13 cellular contexts compared by ENCODE assay signal in the genomic region with DNA sequence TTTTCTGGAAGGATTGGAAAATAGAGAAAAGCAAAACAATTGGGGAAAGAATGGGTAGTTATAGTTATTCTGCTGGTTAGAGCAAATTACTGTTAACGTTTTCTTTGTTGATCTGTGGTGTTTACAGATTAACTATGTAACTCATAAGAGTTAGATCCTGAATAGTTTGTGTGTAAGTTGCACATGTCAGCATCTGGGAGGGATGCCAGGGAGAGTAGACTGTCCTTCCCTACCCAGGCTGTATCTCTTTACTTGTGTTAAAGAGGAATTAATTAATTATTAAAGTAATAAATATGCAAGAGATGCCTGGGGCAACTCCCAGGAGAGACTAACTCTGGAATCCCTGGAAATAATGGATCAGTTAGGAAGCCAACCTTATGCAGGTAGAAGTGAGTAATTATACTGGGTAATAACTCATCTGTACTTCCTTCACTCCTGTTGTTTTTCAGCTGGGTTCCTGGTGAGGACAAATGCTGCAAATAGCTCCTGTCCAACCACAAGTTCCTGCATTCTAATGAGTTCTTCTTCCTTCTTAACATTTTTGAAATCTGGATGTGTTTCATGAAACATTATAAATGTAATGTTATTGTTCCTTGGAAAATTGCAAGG. TPM values are rescaled to one million over a fixed set of nuclear protein-coding genes. Genes with fewer than 3 reads are reported as not detected.
DNase-seq lines count a peak whose midpoint lies in the region; ATAC-seq, FAIRE-seq and TF ChIP-seq lines count a peak whose summit lies in the region.
"Had no signal": no experiment of that assay in that cellular context is flagged by ENCODE, and none has a peak within 500 bp of the region (broad histone marks: within the 10 kb centered on the region; RNA-seq: fewer than 3 reads in every experiment).

No MANE protein-coding gene starts in this region.

- no peaks in the 10 kb centered on the region for H3K27me3 Mint-ChIP-seq in activated naive CD8-positive, alpha-beta T cell
- H3K27me3 Mint-ChIP-seq in activated naive CD8-positive, alpha-beta T cell treated with anti-CD3 and anti-CD28 coated beads for 36 hours = no peaks in the 10 kb centered on the region

- intact Hi-C loops in endothelial cell of umbilical vein (cut with micrococcal nuclease) (no loop called here), sciatic nerve (cut with DNase I) (no loop called here)

- H3K36me3 ChIP-seq in endothelial cell of umbilical vein (ENCODE audit: control insufficient read depth in 2 of 2, extremely low read depth in 1 of 2, insufficient read depth in 2 of 2, low read length in 2 of 2) = peaks cover 11 to 20% of the 10 kb centered on the region in 2 experiments

- peak overlapping the region; percentile 57 for H3K4me3 Mint-ChIP-seq in activated naive CD8-positive, alpha-beta T cell
- no peak overlapping the region for H3K4me3 Mint-ChIP-seq in activated naive CD8-positive, alpha-beta T cell treated with anti-CD3 and anti-CD28 coated beads for 36 hours

- no peaks in the 10 kb centered on the region for H3K27me3 ChIP-seq in endothelial cell of umbilical vein (ENCODE audit: control insufficient read depth in 2 of 2, insufficient read depth in 2 of 2, low read length in 2 of 2)

- dilution Hi-C loops in endothelial cell of umbilical vein (cut with MboI; ENCODE audit: extremely low pct_ligation_motif_present, low sequenced_read_pairs) = no loop called here

- H3K36me3 Mint-ChIP-seq in activated naive CD8-positive, alpha-beta T cell = no peaks in the 10 kb centered on the region
- peaks cover 20% of the 10 kb centered on the region for H3K36me3 Mint-ChIP-seq in activated naive CD8-positive, alpha-beta T cell treated with anti-CD3 and anti-CD28 coated beads for 36 hours

- no peaks in the 10 kb centered on the region for H3K4me1 ChIP-seq in endothelial cell of umbilical vein (ENCODE audit: control insufficient read depth, extremely low read depth, insufficient read depth, low read length)

- CTCF ChIA-PET in endothelial cell of umbilical vein (lab: Charles Lee) = interaction anchor here (1.3 kb wide), 1 partner anchor 10 kb away, joined by 4 read pairs; no protein-coding TSS in a partner anchor

- no peak overlapping the region for H2AFZ ChIP-seq in endothelial cell of umbilical vein (ENCODE audit: low read depth, low read length)

- H3K27ac Mint-ChIP-seq in activated naive CD8-positive, alpha-beta T cell = no peak overlapping the region
- H3K27ac Mint-ChIP-seq in activated naive CD8-positive, alpha-beta T cell treated with anti-CD3 and anti-CD28 coated beads for 36 hours = no peak overlapping the region

- no peak overlapping the region for H3K4me3 ChIP-seq in endothelial cell of umbilical vein (replicated peaks in 1 of 3; ENCODE audit: insufficient read depth in 1 of 3, low read depth in 1 of 3, low read length in 3 of 3)
- H3K4me3 ChIP-seq: K562, SK-N-MC had no signal

- POLR2A ChIA-PET in endothelial cell of umbilical vein (lab: Charles Lee) = no interaction called here

- ATAC-seq in sciatic nerve (no peak), GM19324 (IDR thresholded peaks at IDR 0.05; ENCODE audit: low FRiP score, unreplicated experiment) (no peak)
- ATAC-seq: HCT116 had no signal

- BruUV-seq in endothelial cell of umbilical vein (replicated peaks; lab: Mats Ljungman, UMichigan) = no TSS peak

- H3K9me3 ChIP-seq in endothelial cell of umbilical vein (replicated peaks; ENCODE audit: control insufficient read depth, insufficient read depth, low read length) = no peaks in the 10 kb centered on the region

- no peak overlapping the region for H3K27ac ChIP-seq in endothelial cell of umbilical vein (ENCODE audit: insufficient read depth, low read depth, low read length)
- H3K27ac ChIP-seq: SK-N-MC had no signal

- FAIRE-seq in endothelial cell of umbilical vein (lab: Jason Lieb, UNC) = peak; percentile 63
- FAIRE-seq: K562 had no signal

- no peaks in the 10 kb centered on the region for H3K9me3 Mint-ChIP-seq in activated naive CD8-positive, alpha-beta T cell (ENCODE audit: low read depth)
- H3K9me3 Mint-ChIP-seq in activated naive CD8-positive, alpha-beta T cell treated with anti-CD3 and anti-CD28 coated beads for 36 hours = no peaks in the 10 kb centered on the region

- no peak overlapping the region for H3K4me2 ChIP-seq in endothelial cell of umbilical vein (ENCODE audit: insufficient read depth, low read length)

- H3K4me1 Mint-ChIP-seq in activated naive CD8-positive, alpha-beta T cell (ENCODE audit: low read depth) = peaks cover 45% of the 10 kb centered on the region
- peaks cover 33% of the 10 kb centered on the region for H3K4me1 Mint-ChIP-seq in activated naive CD8-positive, alpha-beta T cell treated with anti-CD3 and anti-CD28 coated beads for 36 hours

- TF ChIP-seq CTCF in endothelial cell of umbilical vein (IDR thresholded peaks at IDR 0.05; ENCODE audit: extremely low read depth in 1 of 2, insufficient read depth in 1 of 2, low read depth in 1 of 2, low read length in 2 of 2) = no peak

- H3K9me1 ChIP-seq in endothelial cell of umbilical vein (replicated peaks; ENCODE audit: control insufficient read depth, extremely low read depth, insufficient read depth, low read length) = no peaks in the 10 kb centered on the region

- peaks cover 43% of the 10 kb centered on the region for H3K79me2 ChIP-seq in endothelial cell of umbilical vein (ENCODE audit: control insufficient read depth, insufficient read depth, low read length)

- no peak for DNase-seq in activated naive CD8-positive, alpha-beta T cell treated with anti-CD3 and anti-CD28 coated beads for 36 hours
- DNase-seq in MV-4-11 (lab: John Stamatoyannopoulos, UW) = peak; percentile 24
- no peak for DNase-seq in endothelial cell of umbilical vein (ENCODE audit: low read depth, low spot score)
- DNase-seq in sciatic nerve (ENCODE audit: low spot score) = peak; percentile 26
- no peak for DNase-seq in SK-N-DZ (ENCODE audit: low spot score)
- no peak for DNase-seq in NCI-H345 (lab: John Stamatoyannopoulos, UW)
- DNase-seq: NCI-H524 treated with DMSO at 0.1 percent for 48 hours had no signal

- no peak overlapping the region for H3K9ac ChIP-seq in endothelial cell of umbilical vein (replicated peaks; ENCODE audit: extremely low read depth, insufficient read depth, low read length)

- TF ChIP-seq POLR2A in endothelial cell of umbilical vein (IDR thresholded peaks at IDR 0.05; ENCODE audit: low read depth, low read length) = no peak

- H4K20me1 ChIP-seq in endothelial cell of umbilical vein (replicated peaks; ENCODE audit: control insufficient read depth, extremely low read depth, insufficient read depth, low read length) = peaks cover 11% of the 10 kb centered on the region

TF ChIP-seq in endothelial cell of umbilical vein, 7 proteins besides CTCF, POLR2A, EP300 and RAD21 (continues in another document):
- no peak for TF ChIP-seq GATA2 (IDR thresholded peaks at IDR 0.05; ENCODE audit: insufficient read depth, insufficient read length, low read depth, low read length)
- no peak for TF ChIP-seq EZH2 (IDR thresholded peaks at IDR 0.05; ENCODE audit: borderline replicate concordance, low read depth, low read length, severe bottlenecking)
- TF ChIP-seq, protein P1, sequence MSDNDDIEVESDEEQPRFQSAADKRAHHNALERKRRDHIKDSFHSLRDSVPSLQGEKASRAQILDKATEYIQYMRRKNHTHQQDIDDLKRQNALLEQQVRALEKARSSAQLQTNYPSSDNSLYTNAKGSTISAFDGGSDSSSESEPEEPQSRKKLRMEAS (IDR thresholded peaks at IDR 0.05; ENCODE audit: insufficient read depth, insufficient read length) = no peak

RNA-seq across cellular contexts. Expression of gene GHRL, which starts 18.9 kb away (rescaled TPM):
- total RNA-seq in activated naive CD8-positive, alpha-beta T cell treated with anti-CD3 and anti-CD28 coated beads for 36 hours = under 1 TPM; 0.38 to 0.41 TPM
- total RNA-seq in endothelial cell of umbilical vein (not detected in 2 replicates), sciatic nerve (2.1 TPM)
- 0.06 TPM in 1 of 2 replicates, not detected in the other for polyA plus RNA-seq in endothelial cell of umbilical vein
- not detected in 2 replicates for polyA plus RNA-seq in endothelial cell of umbilical vein (2011; cell fraction: cytosol; rRNA removed)
- 0.49 and 35.3 TPM in 2 replicates for polyA plus RNA-seq in endothelial cell of umbilical vein (2011; cell fraction: nucleus; rRNA removed)
- not detected in 2 replicates for polyA plus RNA-seq in endothelial cell of umbilical vein (2012)
- polyA minus RNA-seq in endothelial cell of umbilical vein = not detected in 2 replicates
- polyA minus RNA-seq in endothelial cell of umbilical vein (2011; cell fraction: cytosol; rRNA and poly(A)+ RNA removed) = not detected
- polyA minus RNA-seq in endothelial cell of umbilical vein (2011; cell fraction: nucleus; rRNA and poly(A)+ RNA removed) = 0.67 TPM in 1 of 2 replicates, not detected in the other
- polyA plus RNA-seq in SK-N-DZ (2014; cell fraction: cytosol; rRNA removed) = not detected in 2 replicates
- polyA plus RNA-seq in SK-N-DZ (2014; cell fraction: nucleus; rRNA removed) = 2.0 TPM in 1 of 2 replicates, not detected in the other
- total RNA-seq: lower leg skin had no signal

RNA-seq across cellular contexts. Expression of gene TATDN2, which starts 25.5 kb away (rescaled TPM):
- total RNA-seq in activated naive CD8-positive, alpha-beta T cell treated with anti-CD3 and anti-CD28 coated beads for 36 hours = 10 to 100 TPM; 41.6 to 48.5 TPM
- 26.8 and 31.7 TPM in 2 replicates for total RNA-seq in endothelial cell of umbilical vein
- polyA plus RNA-seq in endothelial cell of umbilical vein = 10.6 and 10.7 TPM in 2 replicates
- polyA plus RNA-seq in endothelial cell of umbilical vein (2011; cell fraction: cytosol; rRNA removed) = 14.4 and 15.1 TPM in 2 replicates
- 27.7 and 28.7 TPM in 2 replicates for polyA plus RNA-seq in endothelial cell of umbilical vein (2011; cell fraction: nucleus; rRNA removed)
- 15.4 and 24.8 TPM in 2 replicates for polyA plus RNA-seq in endothelial cell of umbilical vein (2012)
- polyA minus RNA-seq in endothelial cell of umbilical vein = 27.0 and 27.2 TPM in 2 replicates
- 23.9 TPM for polyA minus RNA-seq in endothelial cell of umbilical vein (2011; cell fraction: cytosol; rRNA and poly(A)+ RNA removed)
- 23.7 and 23.8 TPM in 2 replicates for polyA minus RNA-seq in endothelial cell of umbilical vein (2011; cell fraction: nucleus; rRNA and poly(A)+ RNA removed)
- 31.7 TPM for total RNA-seq in sciatic nerve
- polyA plus RNA-seq in SK-N-DZ (2014; cell fraction: cytosol; rRNA removed) = 20.9 and 23.5 TPM in 2 replicates
- 11.7 and 22.3 TPM in 2 replicates for polyA plus RNA-seq in SK-N-DZ (2014; cell fraction: nucleus; rRNA removed)

RNA-seq across cellular contexts. Expression of gene SEC13, which starts 47.1 kb away (rescaled TPM):
- 100 to 1,000 TPM in 1 of 2 experiments, 10 to 100 TPM in 1; 99.4 to 103 TPM for total RNA-seq in activated naive CD8-positive, alpha-beta T cell treated with anti-CD3 and anti-CD28 coated beads for 36 hours
- total RNA-seq in endothelial cell of umbilical vein = 230 and 231 TPM in 2 replicates
- polyA plus RNA-seq in endothelial cell of umbilical vein = 245 and 250 TPM in 2 replicates
- polyA plus RNA-seq in endothelial cell of umbilical vein (2011; cell fraction: cytosol; rRNA removed) = 258 and 279 TPM in 2 replicates
- 243 and 264 TPM in 2 replicates for polyA plus RNA-seq in endothelial cell of umbilical vein (2011; cell fraction: nucleus; rRNA removed)
- 200 and 205 TPM in 2 replicates for polyA plus RNA-seq in endothelial cell of umbilical vein (2012)
- 334 and 340 TPM in 2 replicates for polyA minus RNA-seq in endothelial cell of umbilical vein
- 118 TPM for polyA minus RNA-seq in endothelial cell of umbilical vein (2011; cell fraction: cytosol; rRNA and poly(A)+ RNA removed)
- polyA minus RNA-seq in endothelial cell of umbilical vein (2011; cell fraction: nucleus; rRNA and poly(A)+ RNA removed) = 181 and 183 TPM in 2 replicates
- total RNA-seq in sciatic nerve = 65.4 TPM
- polyA plus RNA-seq in SK-N-DZ (2014; cell fraction: cytosol; rRNA removed) = 162 and 174 TPM in 2 replicates
- 140 and 149 TPM in 2 replicates for polyA plus RNA-seq in SK-N-DZ (2014; cell fraction: nucleus; rRNA removed)

Comparison
In these comparisons a context has a peak if more than half of its experiments do, and no peak if none do; other contexts are left out.
1. DNase-seq: peak in MV-4-11 (single experiment) and sciatic nerve (single experiment); none in activated naive CD8-positive, alpha-beta T cell treated with anti-CD3 and anti-CD28 coated beads for 36 hours (single experiment), endothelial cell of umbilical vein (single experiment), SK-N-DZ (single experiment) and NCI-H345 (single experiment).